Comparison of ENCODE assay signal across 16 cellular contexts in the genomic region with DNA sequence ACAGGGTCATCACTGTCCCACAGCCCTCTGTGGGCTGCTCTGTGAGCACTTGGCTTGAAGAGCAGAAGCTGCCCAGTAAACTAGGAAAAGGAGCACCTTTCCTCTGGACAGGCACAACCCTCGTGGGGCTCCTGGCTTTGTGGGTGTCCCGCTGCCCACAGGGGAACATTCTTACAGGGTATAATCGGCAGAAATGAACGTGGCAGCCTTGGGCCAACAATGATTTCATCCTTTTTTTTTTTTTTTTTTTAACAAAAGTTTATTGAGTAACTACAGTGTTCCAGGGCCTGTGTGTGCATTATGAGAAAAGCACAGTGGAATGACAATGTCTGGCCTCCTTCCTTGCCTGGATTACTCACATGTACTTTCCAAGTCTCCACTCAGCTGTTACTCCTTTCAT.
A peak's percentile ranks its signal among the peaks of the same experiment; 100 is the strongest.
DNase-seq lines count a peak whose midpoint lies in the region; ATAC-seq lines count a peak whose summit lies in the region.
"Had no signal": no experiment of that assay in that cellular context is flagged by ENCODE, and none has a peak within 500 bp of the region (broad histone marks: within the 10 kb centered on the region; RNA-seq: fewer than 3 reads in every experiment).

No MANE protein-coding gene starts in this region.

- DNase-seq in AG20443 (ENCODE audit: low spot score) (peak; percentile 66), NCI-H69 (lab: John Stamatoyannopoulos, UW) (peak; percentile 23), dedifferentiated amniotic fluid mesenchymal stem cell (ENCODE audit: extremely low spot score) (peak; percentile 66), myocyte (ENCODE audit: low read depth) (peak; percentile 74), NCI-H526 (lab: John Stamatoyannopoulos, UW) (no peak), T-helper 17 cell (no peak), NCI-H2107 treated with DMSO at 0.1 percent for 48 hours (lab: John Stamatoyannopoulos, UW; ENCODE audit: unreplicated experiment) (no peak)
- DNase-seq in stimulated activated CD4-positive, alpha-beta T cell treated with anti-CD3 and anti-CD28 coated beads, Interleukin-1b, Interleukin-23, amount 100 ng/mL, for 48 hours = no peak
- DNase-seq: activated CD4-positive, alpha-beta memory T cell treated with anti-CD3 and anti-CD28 coated beads for 36 hours; CD4-positive, CD25-positive, alpha-beta regulatory T cell; NCI-H2107 had no signal

- no peaks in the 10 kb centered on the region for H3K27me3 Mint-ChIP-seq in T-helper 17 cell
- H3K27me3 Mint-ChIP-seq: activated CD4-positive, alpha-beta memory T cell treated with anti-CD3 and anti-CD28 coated beads for 36 hours; CD4-positive, CD25-positive, alpha-beta regulatory T cell; IgD-negative memory B cell; stimulated activated memory B cell treated with anti-CD40 and anti-IgM and Interleukin-4, amounts not matched to agents 10 μg/mL and 1 μg/mL and 100 μg/mL, for 72 hours had no signal

- H3K27ac Mint-ChIP-seq in T-helper 17 cell = no peak overlapping the region
- H3K27ac Mint-ChIP-seq: activated CD4-positive, alpha-beta memory T cell treated with anti-CD3 and anti-CD28 coated beads for 36 hours; activated naive CD4-positive, alpha-beta T cell treated with anti-CD3 and anti-CD28 coated beads, Interleukin-2, amount 50 U/mL, for 72 hours; CD4-positive, CD25-positive, alpha-beta regulatory T cell; IgD-negative memory B cell; stimulated activated memory B cell treated with anti-CD40 and anti-IgM and Interleukin-4, amounts not matched to agents 10 μg/mL and 1 μg/mL and 100 μg/mL, for 72 hours had no signal

- ATAC-seq in T-helper 17 cell = no peak
- ATAC-seq: activated naive CD4-positive, alpha-beta T cell treated with anti-CD3 and anti-CD28 coated beads, Interleukin-2, amount 50 U/mL, for 72 hours; GM12878; stimulated activated memory B cell treated with anti-CD40 and anti-IgM and Interleukin-4, amounts not matched to agents 10 μg/mL and 1 μg/mL and 100 μg/mL, for 72 hours had no signal

- no peaks in the 10 kb centered on the region for H3K4me1 Mint-ChIP-seq in T-helper 17 cell
- H3K4me1 Mint-ChIP-seq: CD4-positive, CD25-positive, alpha-beta regulatory T cell; IgD-negative memory B cell; stimulated activated memory B cell treated with anti-CD40 and anti-IgM and Interleukin-4, amounts not matched to agents 10 μg/mL and 1 μg/mL and 100 μg/mL, for 72 hours had no signal

- H3K36me3 Mint-ChIP-seq in T-helper 17 cell (ENCODE audit: low read depth) = no peaks in the 10 kb centered on the region
- H3K36me3 Mint-ChIP-seq: activated CD4-positive, alpha-beta memory T cell treated with anti-CD3 and anti-CD28 coated beads for 36 hours; activated naive CD4-positive, alpha-beta T cell treated with anti-CD3 and anti-CD28 coated beads, Interleukin-2, amount 50 U/mL, for 72 hours; CD4-positive, CD25-positive, alpha-beta regulatory T cell; IgD-negative memory B cell; stimulated activated memory B cell treated with anti-CD40 and anti-IgM and Interleukin-4, amounts not matched to agents 10 μg/mL and 1 μg/mL and 100 μg/mL, for 72 hours had no signal

- H3K4me3 Mint-ChIP-seq in T-helper 17 cell = no peak overlapping the region
- H3K4me3 Mint-ChIP-seq: activated CD4-positive, alpha-beta memory T cell treated with anti-CD3 and anti-CD28 coated beads for 36 hours; CD4-positive, CD25-positive, alpha-beta regulatory T cell; IgD-negative memory B cell; stimulated activated memory B cell treated with anti-CD40 and anti-IgM and Interleukin-4, amounts not matched to agents 10 μg/mL and 1 μg/mL and 100 μg/mL, for 72 hours had no signal

- H3K9me3 ChIP-seq in T-helper 17 cell (ENCODE audit: control insufficient read depth, low read length, poor library complexity, severe bottlenecking) = no peaks in the 10 kb centered on the region
- H3K9me3 ChIP-seq: esophagus muscularis mucosa had no signal

Comparison
In these comparisons a context has a peak if more than half of its experiments do, and no peak if none do; other contexts are left out.
1. DNase-seq: peak in AG20443 (single experiment), NCI-H69 (single experiment), dedifferentiated amniotic fluid mesenchymal stem cell (single experiment) and myocyte (single experiment); none in NCI-H526 (0 of 2), T-helper 17 cell (0 of 3), stimulated activated CD4-positive, alpha-beta T cell treated with anti-CD3 and anti-CD28 coated beads, Interleukin-1b, Interleukin-23, amount 100 ng/mL, for 48 hours (single experiment) and NCI-H2107 treated with DMSO at 0.1 percent for 48 hours (single experiment).